18 cellular contexts compared by ENCODE assay signal in the genomic region with DNA sequence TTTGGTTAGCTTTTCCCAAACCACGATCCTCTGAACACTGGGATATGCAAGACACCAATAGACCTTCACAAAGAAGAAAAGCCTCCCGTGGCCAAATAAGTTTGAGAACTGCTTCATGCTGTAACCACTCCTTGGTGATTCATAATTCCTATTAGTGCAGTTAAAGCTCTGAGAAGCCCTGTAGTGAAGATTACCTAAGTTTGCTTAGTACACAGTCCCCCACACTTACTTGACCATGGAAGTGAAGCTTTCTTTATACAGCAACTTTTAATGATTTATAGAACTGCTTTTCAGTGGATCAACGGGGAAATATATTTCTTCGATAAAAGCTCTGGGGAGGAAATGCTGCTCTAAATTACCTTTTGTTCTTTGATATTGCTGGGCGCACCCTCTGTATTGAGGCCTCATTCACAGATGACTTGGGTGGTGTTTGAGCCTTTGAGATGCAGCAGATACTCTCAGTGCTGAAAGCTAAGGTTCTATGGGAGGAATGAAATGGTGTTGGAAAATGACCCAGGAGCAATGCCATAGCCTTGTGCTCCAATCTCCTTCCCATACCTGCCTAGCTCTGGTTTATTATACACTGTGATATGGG.
"Had no signal": no experiment of that assay in that cellular context is flagged by ENCODE, and none has a peak within 500 bp of the region (broad histone marks: within the 10 kb centered on the region; RNA-seq: fewer than 3 reads in every experiment).

No MANE protein-coding gene starts in this region.

- H3K4me3 Mint-ChIP-seq: activated CD4-positive, alpha-beta T cell treated with anti-CD3 and anti-CD28 coated beads for 36 hours; activated naive CD8-positive, alpha-beta T cell treated with anti-CD3 and anti-CD28 coated beads, Interleukin-2, amount 10 ng/mL, durations not matched to agents 7 days and 5 days; naive thymus-derived CD4-positive, alpha-beta T cell; stimulated activated effector memory CD8-positive, alpha-beta T cell treated with anti-CD3 and anti-CD28 coated beads, Interleukin-12 subunit alpha, Interleukin-12 subunit beta, amount 100 ng/mL, for 72 hours; type B pancreatic cell; WTC11 had no signal

- ATAC-seq: activated CD4-positive, alpha-beta T cell treated with anti-CD3 and anti-CD28 coated beads for 36 hours; left ventricle myocardium superior; naive thymus-derived CD4-positive, alpha-beta T cell; pancreas; right lobe of liver; stimulated activated effector memory CD8-positive, alpha-beta T cell treated with anti-CD3 and anti-CD28 coated beads, Interleukin-12 subunit alpha, Interleukin-12 subunit beta, amount 100 ng/mL, for 72 hours; WTC11 had no signal

- DNase-seq: activated CD4-positive, alpha-beta T cell treated with anti-CD3 and anti-CD28 coated beads for 36 hours; activated CD4-positive, alpha-beta T cell treated with anti-CD3 and anti-CD28 coated beads, Interleukin-2, amount 50 U/mL, for 48 hours; activated naive CD8-positive, alpha-beta T cell treated with anti-CD3 and anti-CD28 coated beads, Interleukin-2, amount 10 ng/mL, durations not matched to agents 7 days and 5 days; brain microvascular endothelial cell; kidney glomerular epithelial cell; left ventricle myocardium superior; mesenchymal stem cell; naive thymus-derived CD4-positive, alpha-beta T cell; pancreas; right lobe of liver; stimulated activated CD4-positive, alpha-beta T cell treated with anti-CD3 and anti-CD28 coated beads, Interleukin-4, amount 100 ng/mL, for 24 hours; stomach had no signal

- H3K27ac Mint-ChIP-seq: activated CD4-positive, alpha-beta T cell treated with anti-CD3 and anti-CD28 coated beads for 36 hours; activated naive CD8-positive, alpha-beta T cell treated with anti-CD3 and anti-CD28 coated beads, Interleukin-2, amount 10 ng/mL, durations not matched to agents 7 days and 5 days; naive thymus-derived CD4-positive, alpha-beta T cell; stimulated activated effector memory CD8-positive, alpha-beta T cell treated with anti-CD3 and anti-CD28 coated beads, Interleukin-12 subunit alpha, Interleukin-12 subunit beta, amount 100 ng/mL, for 72 hours; type B pancreatic cell; WTC11 had no signal

- H3K9me3 Mint-ChIP-seq: activated naive CD8-positive, alpha-beta T cell treated with anti-CD3 and anti-CD28 coated beads, Interleukin-2, amount 10 ng/mL, durations not matched to agents 7 days and 5 days; stimulated activated effector memory CD8-positive, alpha-beta T cell treated with anti-CD3 and anti-CD28 coated beads, Interleukin-12 subunit alpha, Interleukin-12 subunit beta, amount 100 ng/mL, for 72 hours had no signal

- H3K4me3 ChIP-seq: coronary artery, esophagus muscularis mucosa, pancreas, right lobe of liver, SK-N-MC, stomach had no signal

- H3K4me1 Mint-ChIP-seq: activated CD4-positive, alpha-beta T cell treated with anti-CD3 and anti-CD28 coated beads for 36 hours; activated naive CD8-positive, alpha-beta T cell treated with anti-CD3 and anti-CD28 coated beads, Interleukin-2, amount 10 ng/mL, durations not matched to agents 7 days and 5 days; naive thymus-derived CD4-positive, alpha-beta T cell; stimulated activated effector memory CD8-positive, alpha-beta T cell treated with anti-CD3 and anti-CD28 coated beads, Interleukin-12 subunit alpha, Interleukin-12 subunit beta, amount 100 ng/mL, for 72 hours had no signal

- H3K36me3 Mint-ChIP-seq: activated naive CD8-positive, alpha-beta T cell treated with anti-CD3 and anti-CD28 coated beads, Interleukin-2, amount 10 ng/mL, durations not matched to agents 7 days and 5 days; naive thymus-derived CD4-positive, alpha-beta T cell; stimulated activated effector memory CD8-positive, alpha-beta T cell treated with anti-CD3 and anti-CD28 coated beads, Interleukin-12 subunit alpha, Interleukin-12 subunit beta, amount 100 ng/mL, for 72 hours; type B pancreatic cell had no signal

- H3K27me3 Mint-ChIP-seq: activated CD4-positive, alpha-beta T cell treated with anti-CD3 and anti-CD28 coated beads for 36 hours; naive thymus-derived CD4-positive, alpha-beta T cell; type B pancreatic cell had no signal
